ENCODE assay signal across 9 cellular contexts in genomic region chr1:153261793-153262371, GRCh38. TPM values are rescaled to one million over a fixed set of nuclear protein-coding genes. Genes with fewer than 3 reads are reported as not detected.
DNase-seq lines count a peak whose midpoint lies in the region; ATAC-seq, FAIRE-seq and TF ChIP-seq lines count a peak whose summit lies in the region.
"Had no signal": no experiment of that assay in that cellular context is flagged by ENCODE, and none has a peak within 500 bp of the region (broad histone marks: within the 10 kb centered on the region; RNA-seq: fewer than 3 reads in every experiment).

No MANE protein-coding gene starts in this region.

- FAIRE-seq in pancreas (lab: Jason Lieb, UNC) = no peak

- H3K27me3 ChIP-seq in pancreas = peaks cover 0 to 30% (median 10%) of the 10 kb centered on the region in 4 donors

- CTCF ChIA-PET in Calu3 (lab: Charles Lee) = interaction anchor here (0.6 kb wide), 2 partner anchors 24 to 299 kb away, joined by 3 read pairs; no protein-coding TSS in a partner anchor

- peaks cover 93% of the 10 kb centered on the region for H3K27me3 Mint-ChIP-seq in Calu3 (ENCODE audit: unreplicated experiment)
- H3K27me3 Mint-ChIP-seq in endothelial cell (ENCODE audit: unreplicated experiment) = peaks cover 21% of the 10 kb centered on the region

- no peak overlapping the region for H3K27ac ChIP-seq in pancreas

- H3K4me1 ChIP-seq in pancreas = peaks cover 0 to 4% (median 4%) of the 10 kb centered on the region in 3 donors

- H3K4me1 Mint-ChIP-seq in Calu3 (ENCODE audit: low read depth, unreplicated experiment) (no peaks in the 10 kb centered on the region), endothelial cell (ENCODE audit: unreplicated experiment) (peaks cover 10% of the 10 kb centered on the region)

- ATAC-seq in pancreas (peak in 1 of 4 donors; percentile 14), HG02852 (IDR thresholded peaks at IDR 0.05; ENCODE audit: unreplicated experiment) (no peak)

- H3K27ac Mint-ChIP-seq in Calu3 (ENCODE audit: unreplicated experiment) = no peak overlapping the region
- peak overlapping the region; percentile 2 for H3K27ac Mint-ChIP-seq in endothelial cell (ENCODE audit: unreplicated experiment)

- BruUV-seq in Calu3 (replicated peaks; lab: Mats Ljungman, UMichigan) = no TSS peak

- DNase-seq in Calu3 (no peak), NCI-H345 treated with DMSO at 0.1 percent for 48 hours (lab: John Stamatoyannopoulos, UW; ENCODE audit: unreplicated experiment) (peak; percentile 41), endothelial cell (ENCODE audit: low spot score) (no peak), pancreas (no peak), inferior parietal cortex (ENCODE audit: extremely low spot score) (no peak), G401 (ENCODE audit: low spot score) (no peak), HCEC 1CT (no peak)
- DNase-seq: NCI-H510A had no signal

- TF ChIP-seq CTCF in Calu3 (IDR thresholded peaks at IDR 0.05; ENCODE audit: unreplicated experiment) (no peak), endothelial cell (IDR thresholded peaks at IDR 0.05; ENCODE audit: unreplicated experiment) (no peak), pancreas (IDR thresholded peaks at IDR 0.05) (no peak)

- H3K36me3 ChIP-seq in pancreas = no peaks in the 10 kb centered on the region

- H3K9me3 ChIP-seq in pancreas = no peaks in the 10 kb centered on the region

- H3K4me3 Mint-ChIP-seq in Calu3 (ENCODE audit: low read depth, unreplicated experiment) = peak overlapping the region; percentile 35
- H3K4me3 Mint-ChIP-seq in endothelial cell (ENCODE audit: unreplicated experiment) = peak overlapping the region; percentile 84

- no peaks in the 10 kb centered on the region for H3K36me3 Mint-ChIP-seq in Calu3 (ENCODE audit: insufficient read depth, unreplicated experiment)
- H3K36me3 Mint-ChIP-seq in endothelial cell (ENCODE audit: low read depth, unreplicated experiment) = peaks cover 4% of the 10 kb centered on the region

- H3K9me3 Mint-ChIP-seq in Calu3 (ENCODE audit: low read depth, unreplicated experiment) (no peaks in the 10 kb centered on the region), endothelial cell (ENCODE audit: unreplicated experiment) (no peaks in the 10 kb centered on the region)

- in situ Hi-C loops in G401 (cut with HindIII; ENCODE audit: low sequenced_read_pairs) = no loop called here

- peak overlapping the region in 3 of 4 donors; percentile 10 to 48 (median 27) for H3K4me3 ChIP-seq in pancreas

- 17 to 24% methylated on average over 18 of the region's 18 CpGs for WGBS in pancreas, 2 donors

- intact Hi-C loops in Calu3 (cut with micrococcal nuclease; ENCODE audit: unreplicated experiment) (no loop called here), pancreas (cut with DNase I) (no loop called here)

RNA-seq across cellular contexts. Expression of gene LORICRIN, which starts 2.4 kb away (rescaled TPM):
- total RNA-seq in Calu3 (2022) (not detected in 2 replicates), endothelial cell (ENCODE audit: unreplicated experiment) (not detected), pancreas (not detected)
- not detected for polyA plus RNA-seq in pancreas
- not detected in 2 replicates for total RNA-seq in G401 (2014; rRNA removed; shearing (Covaris generic))

RNA-seq across cellular contexts. Expression of gene PRR9, which starts 44.5 kb away (rescaled TPM):
- total RNA-seq in Calu3 (2022) = not detected in 2 replicates
- total RNA-seq in endothelial cell (ENCODE audit: unreplicated experiment) = not detected
- not detected for total RNA-seq in pancreas
- polyA plus RNA-seq in pancreas = not detected
- total RNA-seq in G401 (2014; rRNA removed; shearing (Covaris generic)) = not detected in 2 replicates

RNA-seq across cellular contexts. Expression of gene PGLYRP3, which starts 50.9 kb away (rescaled TPM):
- total RNA-seq in Calu3 (2022) (not detected in 2 replicates), endothelial cell (ENCODE audit: unreplicated experiment) (1.1 TPM), pancreas (not detected)
- not detected for polyA plus RNA-seq in pancreas
- not detected in 2 replicates for total RNA-seq in G401 (2014; rRNA removed; shearing (Covaris generic))

RNA-seq across cellular contexts. Expression of gene LELP1, which starts 58.7 kb away (rescaled TPM):
- not detected in 2 replicates for total RNA-seq in Calu3 (2022)
- total RNA-seq in endothelial cell (ENCODE audit: unreplicated experiment) = not detected
- not detected for total RNA-seq in pancreas
- polyA plus RNA-seq in pancreas = not detected
- total RNA-seq in G401 (2014; rRNA removed; shearing (Covaris generic)) = not detected in 2 replicates
